Comparison of ENCODE assay signal across 8 cellular contexts in genomic region chr15:31434418-31435255, GRCh38.
DNase-seq lines count a peak whose midpoint lies in the region; ATAC-seq and TF ChIP-seq lines count a peak whose summit lies in the region.

No MANE protein-coding gene starts in this region.

- TF ChIP-seq CTCF in GM12864 (IDR thresholded peaks at IDR 0.05; ENCODE audit: low read depth, low read length, missing control alignments) (no peak), Peyer's patch (IDR thresholded peaks at IDR 0.05) (no peak), right atrium auricular region (IDR thresholded peaks at IDR 0.05) (no peak)

- H3K36me3 ChIP-seq in Peyer's patch: no peaks in the 10 kb centered on the region
- no peaks in the 10 kb centered on the region for H3K36me3 ChIP-seq in right atrium auricular region

- H3K4me1 ChIP-seq in Peyer's patch: peaks cover 0 to 30% (median 26%) of the 10 kb centered on the region in 4 donors
- peaks cover 0 to 19% of the 10 kb centered on the region in 2 donors for H3K4me1 ChIP-seq in right atrium auricular region

- TF ChIP-seq POLR2A in Peyer's patch (IDR thresholded peaks at IDR 0.05): no peak

- H3K27me3 ChIP-seq in Peyer's patch: no peaks in the 10 kb centered on the region
- H3K27me3 ChIP-seq in right atrium auricular region: no peaks in the 10 kb centered on the region

- H3K9me3 ChIP-seq in Peyer's patch (no peaks in the 10 kb centered on the region), right atrium auricular region (no peaks in the 10 kb centered on the region)

- ATAC-seq in HG02840 (IDR thresholded peaks at IDR 0.05; ENCODE audit: low FRiP score, unreplicated experiment): peak; percentile 37

- DNase-seq in GM12864 (ENCODE audit: low read depth): peak; percentile 84
- DNase-seq in Peyer's patch: peak in 2 of 3 donors; percentile 91 to 93
- peak; percentile 91 for DNase-seq in activated gamma-delta T cell treated with Interleukin-2 at 50 U/mL for 16 hours
- no peak for DNase-seq in right atrium auricular region (ENCODE audit: low spot score)
- DNase-seq in stimulated activated CD4-positive, alpha-beta T cell treated with anti-CD3 and anti-CD28 coated beads, Interleukin-2, amount 100 ng/mL, for 24 hours: peak; percentile 83 to 85
- no peak for DNase-seq in globus pallidus (ENCODE audit: low spot score)
- no peak for DNase-seq in SW480 (ENCODE audit: low spot score)

- H3K27ac ChIP-seq in Peyer's patch (peak overlapping the region; percentile 85 to 94 (median 89)), right atrium auricular region (peak overlapping the region; percentile 79 to 81)

- H3K4me3 ChIP-seq in GM12864 (ENCODE audit: low read depth, low read length) (peak overlapping the region; percentile 25), Peyer's patch (peak overlapping the region; percentile 9 to 38 (median 27)), right atrium auricular region (peak overlapping the region in 1 of 2 donors; percentile 28)

Comparison
In these comparisons a context has a peak if more than half of its experiments do, and no peak if none do; other contexts are left out.
1. DNase-seq: peak in GM12864 (single experiment), Peyer's patch (2 of 3), activated gamma-delta T cell treated with Interleukin-2 at 50 U/mL for 16 hours (single experiment) and stimulated activated CD4-positive, alpha-beta T cell treated with anti-CD3 and anti-CD28 coated beads, Interleukin-2, amount 100 ng/mL, for 24 hours (2 of 2); none in right atrium auricular region (single experiment), globus pallidus (single experiment) and SW480 (single experiment).